In the genomic region with DNA sequence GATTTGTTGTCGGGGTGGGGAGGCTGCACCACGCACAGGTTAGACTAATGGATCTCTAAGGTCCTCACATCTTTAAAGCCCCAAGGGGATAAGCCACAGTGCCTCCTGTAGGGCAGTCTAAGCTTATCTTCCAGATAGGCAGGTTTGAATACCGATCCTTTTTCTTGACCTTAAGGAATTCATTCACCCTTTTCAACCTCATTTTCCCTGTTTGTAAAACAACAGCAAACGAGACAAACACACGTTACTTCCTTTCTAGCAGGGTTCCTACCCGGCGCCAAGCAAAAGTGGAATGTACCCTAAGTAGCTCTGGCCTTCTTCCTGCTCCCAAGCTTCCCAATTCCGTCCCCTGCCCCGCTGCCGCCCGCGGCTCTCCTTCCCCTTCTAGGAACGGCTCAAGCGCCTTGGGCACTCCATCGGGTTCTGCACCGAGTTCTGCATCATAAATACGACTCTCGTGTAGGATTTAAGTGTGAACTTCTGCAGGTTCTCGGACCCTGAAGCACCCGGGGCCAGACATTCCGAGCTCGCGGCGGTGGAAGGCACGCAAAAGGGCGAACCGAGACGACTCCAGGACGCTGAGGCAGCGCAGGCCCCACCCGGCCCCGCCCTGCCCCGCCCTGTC, we compare ENCODE assay signal across 8 cellular contexts. TPM values are rescaled to one million over a fixed set of nuclear protein-coding genes. Genes with fewer than 3 reads are reported as not detected.
DNase-seq lines count a peak whose midpoint lies in the region; ATAC-seq and TF ChIP-seq lines count a peak whose summit lies in the region.

No MANE protein-coding gene starts in this region.

- H3K9me3 Mint-ChIP-seq in central memory CD8-positive, alpha-beta T cell = no peaks in the 10 kb centered on the region

- peak overlapping the region; percentile 69 for H2BK120ac ChIP-seq in IMR-90 (ENCODE audit: low read depth, low read length)

- H4K8ac ChIP-seq in IMR-90 (ENCODE audit: low read depth in 2 of 2, low read length in 2 of 2) = peak overlapping the region; percentile 79 to 93

- peak overlapping the region; percentile 90 for H2AFZ ChIP-seq in IMR-90 (replicated peaks; ENCODE audit: low read length, poor library complexity)

- peak overlapping the region; percentile 92 for H3K4ac ChIP-seq in IMR-90 (ENCODE audit: low read depth, low read length)

- ATAC-seq in GM18870 (IDR thresholded peaks at IDR 0.05; ENCODE audit: unreplicated experiment) (peak; percentile 6), IMR-90 (ENCODE audit: low read depth) (peak; percentile 20), left lobe of liver (peak; percentile 56)
- peak; percentile 33 for ATAC-seq in central memory CD8-positive, alpha-beta T cell (replicated peaks; ENCODE audit: extremely low read depth, poor library complexity, severe bottlenecking)

- peak overlapping the region; percentile 59 to 94 (median 89) for H3K27ac ChIP-seq in BLaER1 treated with 17β-estradiol and CSF1 and Interleukin-3, amounts not matched to agents 10 nM and 100 nM
- H3K27ac ChIP-seq in IMR-90 (ENCODE audit: insufficient read depth, low read length) (peak overlapping the region; percentile 94), suprapubic skin (peak overlapping the region; percentile 85)

- intact Hi-C loops in IMR-90 (cut with micrococcal nuclease) = loop anchor here (1.0 kb wide), 2 partner anchors 120 to 131 kb away; no protein-coding TSS in a partner anchor

- DNase-seq in IMR-90 = peak; percentile 37
- DNase-seq in central memory CD8-positive, alpha-beta T cell (ENCODE audit: low spot score in 2 of 2) = no peak
- no peak for DNase-seq in left lobe of liver (ENCODE audit: low spot score)
- DNase-seq in suprapubic skin (ENCODE audit: low spot score in 2 of 2) = no peak
- no peak for DNase-seq in cortex of kidney (lab: John Stamatoyannopoulos, UW)

- H3K23ac ChIP-seq in IMR-90 (ENCODE audit: low read depth, low read length) = peak overlapping the region; percentile 63

- in situ Hi-C loops in IMR-90 (cut with MboI; ENCODE audit: low sequenced_read_pairs) = loop anchor here (10.0 kb wide), 1 partner anchor 123 kb away; no protein-coding TSS in a partner anchor

- dilution Hi-C loops in IMR-90 (cut with HindIII; ENCODE audit: low sequenced_read_pairs, unreplicated experiment) = no loop called here

- H2AK9ac ChIP-seq in IMR-90 (replicated peaks; ENCODE audit: low read depth, low read length, poor library complexity) = peak overlapping the region; percentile 90

- no peaks in the 10 kb centered on the region for H3K27me3 ChIP-seq in BLaER1 treated with 17β-estradiol and CSF1 and Interleukin-3, amounts not matched to agents 10 nM and 100 nM
- H3K27me3 ChIP-seq in IMR-90 (ENCODE audit: control insufficient read depth, insufficient read depth, low read length) (no peaks in the 10 kb centered on the region), suprapubic skin (no peaks in the 10 kb centered on the region)

- H2BK5ac ChIP-seq in IMR-90 (ENCODE audit: low read depth, low read length, poor library complexity, severe bottlenecking) = peak overlapping the region; percentile 78

- peak overlapping the region; percentile 75 for H4K91ac ChIP-seq in IMR-90 (ENCODE audit: insufficient read depth, low read depth, low read length)

- no peaks in the 10 kb centered on the region for H3K9me3 ChIP-seq in BLaER1 treated with 17β-estradiol and CSF1 and Interleukin-3, amounts not matched to agents 10 nM and 100 nM (replicated peaks in 1 of 11)
- H3K9me3 ChIP-seq in IMR-90 (ENCODE audit: control insufficient read depth, insufficient read depth, low read length) = no peaks in the 10 kb centered on the region
- no peaks in the 10 kb centered on the region for H3K9me3 ChIP-seq in suprapubic skin

- BruUV-seq in IMR-90 (replicated peaks; lab: Mats Ljungman, UMichigan) = no TSS peak

- peak overlapping the region; percentile 0; the same call in 1 of the 2 replicates for H2BK20ac ChIP-seq in IMR-90 (ENCODE audit: low read depth, low read length)

- peak overlapping the region; percentile 72; the same call in 1 of the 3 replicates for H2BK15ac ChIP-seq in IMR-90 (ENCODE audit: low read depth, low read length)

- peak overlapping the region; percentile 79 for H4K5ac ChIP-seq in IMR-90 (ENCODE audit: low read depth, low read length)

- peak overlapping the region; percentile 82 for H3K27ac Mint-ChIP-seq in central memory CD8-positive, alpha-beta T cell (ENCODE audit: low read depth)

- TF ChIP-seq EP300 in suprapubic skin (IDR thresholded peaks at IDR 0.05) = no peak

- no peak; the same call in 1 of the 2 replicates for TF ChIP-seq POLR2A in IMR-90 (IDR thresholded peaks at IDR 0.05; ENCODE audit: low read depth, low read length)
- 0 out of 2 replicates have a peak, but pooled peaks have one; percentile 25 for TF ChIP-seq POLR2A in Raji (IDR thresholded peaks at IDR 0.05; ENCODE audit: insufficient read depth, low read depth, low read length)
- peak in 1 of 2 donors; percentile 14 for TF ChIP-seq POLR2A in suprapubic skin (IDR thresholded peaks at IDR 0.05)

- H3K27me3 Mint-ChIP-seq in central memory CD8-positive, alpha-beta T cell = no peaks in the 10 kb centered on the region

- H3K36me3 Mint-ChIP-seq in central memory CD8-positive, alpha-beta T cell (ENCODE audit: insufficient read depth) = peaks cover 10% of the 10 kb centered on the region

- H3K56ac ChIP-seq in IMR-90 (ENCODE audit: extremely low read depth, insufficient read depth, low read length) = peak overlapping the region; percentile 77

- H3K4me3 ChIP-seq in BLaER1 treated with 17β-estradiol and CSF1 and Interleukin-3, amounts not matched to agents 10 nM and 100 nM = peak overlapping the region; percentile 65 to 90 (median 78)
- peak overlapping the region; percentile 75 for H3K4me3 ChIP-seq in IMR-90 (ENCODE audit: insufficient read depth, low read depth, low read length)
- H3K4me3 ChIP-seq in suprapubic skin = peak overlapping the region; percentile 51

- peaks cover 3 to 30% of the 10 kb centered on the region in 2 experiments; a peak in 3 of 4 replicates for H3K79me1 ChIP-seq in IMR-90 (ENCODE audit: low read depth in 1 of 2, low read length in 2 of 2)

- CTCF ChIA-PET in IMR-90 (lab: Yijun Ruan, JAX) = interaction anchor here (0.6 to 1.9 kb wide), 6 partner anchors 10 to 352 kb away, joined by 3 to 8 read pairs (median 3); no protein-coding TSS in a partner anchor

- H3K36me3 ChIP-seq in BLaER1 treated with 17β-estradiol and CSF1 and Interleukin-3, amounts not matched to agents 10 nM and 100 nM = peaks cover 33 to 38% (median 36%) of the 10 kb centered on the region in 11 experiments
- H3K36me3 ChIP-seq in IMR-90 (ENCODE audit: control insufficient read depth, insufficient read depth, low read length) = peaks cover 24% of the 10 kb centered on the region
- H3K36me3 ChIP-seq in suprapubic skin = peaks cover 29% of the 10 kb centered on the region

- peak overlapping the region; percentile 71 to 96 (median 91) for H3K4me2 ChIP-seq in BLaER1 treated with 17β-estradiol and CSF1 and Interleukin-3, amounts not matched to agents 10 nM and 100 nM
- H3K4me2 ChIP-seq in IMR-90 (ENCODE audit: low read depth, low read length) = peak overlapping the region; percentile 87

- H3K9me1 ChIP-seq in IMR-90 (ENCODE audit: insufficient read depth, low read length) = peaks cover 9% of the 10 kb centered on the region; the same call in 1 of the 2 replicates

- peak; percentile 38 for TF ChIP-seq RAD21 in IMR-90 (IDR thresholded peaks at IDR 0.05; ENCODE audit: low read length)

- TF ChIP-seq CTCF in IMR-90 (conservative IDR thresholded peaks at IDR 0.05; ENCODE audit: low read depth, low read length) = peak; percentile 46
- no peak for TF ChIP-seq CTCF in suprapubic skin (IDR thresholded peaks at IDR 0.05)

- peaks cover 8 to 44% (median 28%) of the 10 kb centered on the region in 11 experiments; a peak in 20 of 22 replicates for H4K20me1 ChIP-seq in BLaER1 treated with 17β-estradiol and CSF1 and Interleukin-3, amounts not matched to agents 10 nM and 100 nM
- peaks cover 10% of the 10 kb centered on the region; the same call in 1 of the 2 replicates for H4K20me1 ChIP-seq in IMR-90 (ENCODE audit: insufficient read depth, low read length)

- POLR2A ChIA-PET in IMR-90 (lab: Charles Lee; ENCODE audit: unreplicated experiment) = interaction anchor here (0.8 to 1.0 kb wide), 3 partner anchors 10 to 132 kb away, joined by 3 to 4 read pairs (median 3); a partner anchor contains a TSS

- 2% methylated on average over 17 of the region's 33 CpGs; no CpG with 5 or more reads in 1 of the 2 experiments for WGBS in IMR-90 (ENCODE audit: extremely low coverage in 2 of 2, insufficient read length in 1 of 2), 2 experiments
- 1% methylated on average over 30 of the region's 33 CpGs for WGBS in suprapubic skin

- H3K14ac ChIP-seq in IMR-90 (replicated peaks; ENCODE audit: low read depth, low read length) = peak overlapping the region; percentile 91

- H2AK5ac ChIP-seq in IMR-90 (ENCODE audit: low read depth, low read length) = peak overlapping the region; percentile 90

- peak overlapping the region; percentile 77 for H3K4me3 Mint-ChIP-seq in central memory CD8-positive, alpha-beta T cell

- H3K4me1 Mint-ChIP-seq in central memory CD8-positive, alpha-beta T cell = peaks cover 21% of the 10 kb centered on the region

- peak overlapping the region; percentile 48 for H3K18ac ChIP-seq in IMR-90 (ENCODE audit: low read depth, low read length)

- H3K4me1 ChIP-seq in BLaER1 treated with 17β-estradiol and CSF1 and Interleukin-3, amounts not matched to agents 10 nM and 100 nM = peaks cover 50 to 59% (median 52%) of the 10 kb centered on the region in 10 experiments
- peaks cover 9% of the 10 kb centered on the region; the same call in 1 of the 2 replicates for H3K4me1 ChIP-seq in IMR-90 (ENCODE audit: control insufficient read depth, insufficient read depth, low read length)
- H3K4me1 ChIP-seq in suprapubic skin = peaks cover 14% of the 10 kb centered on the region

- H3K9ac ChIP-seq in BLaER1 treated with 17β-estradiol and CSF1 and Interleukin-3, amounts not matched to agents 10 nM and 100 nM = peak overlapping the region; percentile 82 to 94 (median 91)
- peak overlapping the region; percentile 90 for H3K9ac ChIP-seq in IMR-90 (ENCODE audit: low read depth, low read length)

RNA-seq across cellular contexts. Expression of a gene that starts 0.5 kb away (rescaled TPM):
- total RNA-seq in IMR-90 (2012; rRNA removed) (78.0 and 103 TPM in 2 replicates), left lobe of liver (0.78 TPM), suprapubic skin (10 to 100 TPM in 1 of 4 donors, 1 to 10 TPM in 3; 5.8 to 11.6 (median 7.8) TPM)
- 107 and 115 TPM in 2 replicates for polyA plus RNA-seq in IMR-90 (2012; rRNA removed)
- 75.5 and 90.0 TPM in 2 replicates for polyA plus RNA-seq in IMR-90 (2012; cell fraction: cytosol; rRNA removed)
- 26.3 and 75.6 TPM in 2 replicates for polyA plus RNA-seq in IMR-90 (2012; cell fraction: nucleus; rRNA removed; ENCODE audit: low replicate concordance)

RNA-seq across cellular contexts. Expression of a gene that starts 9.6 kb away (rescaled TPM):
- 66.4 and 88.9 TPM in 2 replicates for total RNA-seq in IMR-90 (2012; rRNA removed)
- polyA plus RNA-seq in IMR-90 (2012; rRNA removed) = 203 and 211 TPM in 2 replicates
- polyA plus RNA-seq in IMR-90 (2012; cell fraction: cytosol; rRNA removed) = 94.1 and 171 TPM in 2 replicates
- polyA plus RNA-seq in IMR-90 (2012; cell fraction: nucleus; rRNA removed; ENCODE audit: low replicate concordance) = 140 and 158 TPM in 2 replicates
- 21.7 TPM for total RNA-seq in left lobe of liver
- total RNA-seq in suprapubic skin = 100 to 1,000 TPM; 149 to 434 (median 349) TPM

RNA-seq across cellular contexts. Expression of a gene that starts 20.6 kb away (rescaled TPM):
- total RNA-seq in IMR-90 (2012; rRNA removed) (not detected in 2 replicates), left lobe of liver (0.15 TPM), suprapubic skin (not detected)
- polyA plus RNA-seq in IMR-90 (2012; rRNA removed) = 0.12 TPM in 1 of 2 replicates, not detected in the other
- 0.02 TPM in 1 of 2 replicates, not detected in the other for polyA plus RNA-seq in IMR-90 (2012; cell fraction: cytosol; rRNA removed)
- not detected in 2 replicates for polyA plus RNA-seq in IMR-90 (2012; cell fraction: nucleus; rRNA removed; ENCODE audit: low replicate concordance)

RNA-seq across cellular contexts. Expression of a gene that starts 31.4 kb away (rescaled TPM):
- total RNA-seq in IMR-90 (2012; rRNA removed) (114 and 120 TPM in 2 replicates), left lobe of liver (19.7 TPM), suprapubic skin (10 to 100 TPM; 26.8 to 43.2 (median 40.3) TPM)
- 53.7 and 61.1 TPM in 2 replicates for polyA plus RNA-seq in IMR-90 (2012; rRNA removed)
- polyA plus RNA-seq in IMR-90 (2012; cell fraction: cytosol; rRNA removed) = 35.0 and 38.5 TPM in 2 replicates
- polyA plus RNA-seq in IMR-90 (2012; cell fraction: nucleus; rRNA removed; ENCODE audit: low replicate concordance) = 37.4 and 89.5 TPM in 2 replicates

RNA-seq across cellular contexts. Expression of a gene that starts 31.5 kb away (rescaled TPM):
- total RNA-seq in IMR-90 (2012; rRNA removed) = 9.5 and 9.7 TPM in 2 replicates
- 14.3 and 15.7 TPM in 2 replicates for polyA plus RNA-seq in IMR-90 (2012; rRNA removed)
- polyA plus RNA-seq in IMR-90 (2012; cell fraction: cytosol; rRNA removed) = 5.1 and 7.2 TPM in 2 replicates
- polyA plus RNA-seq in IMR-90 (2012; cell fraction: nucleus; rRNA removed; ENCODE audit: low replicate concordance) = 42.3 and 80.6 TPM in 2 replicates
- total RNA-seq in left lobe of liver = 21.3 TPM
- total RNA-seq in suprapubic skin = 100 to 1,000 TPM in 1 of 4 donors, 10 to 100 TPM in 3; 44.2 to 132 (median 65.5) TPM

Comparison
In these comparisons a context has a peak if more than half of its experiments do, and no peak if none do; other contexts are left out.
1. ATAC-seq: peak in every context shown above with its lines; median percentile 56 in left lobe of liver; 33 in central memory CD8-positive, alpha-beta T cell; 20 in IMR-90; 6 in GM18870.